8 cellular contexts compared by ENCODE assay signal in the genomic region with DNA sequence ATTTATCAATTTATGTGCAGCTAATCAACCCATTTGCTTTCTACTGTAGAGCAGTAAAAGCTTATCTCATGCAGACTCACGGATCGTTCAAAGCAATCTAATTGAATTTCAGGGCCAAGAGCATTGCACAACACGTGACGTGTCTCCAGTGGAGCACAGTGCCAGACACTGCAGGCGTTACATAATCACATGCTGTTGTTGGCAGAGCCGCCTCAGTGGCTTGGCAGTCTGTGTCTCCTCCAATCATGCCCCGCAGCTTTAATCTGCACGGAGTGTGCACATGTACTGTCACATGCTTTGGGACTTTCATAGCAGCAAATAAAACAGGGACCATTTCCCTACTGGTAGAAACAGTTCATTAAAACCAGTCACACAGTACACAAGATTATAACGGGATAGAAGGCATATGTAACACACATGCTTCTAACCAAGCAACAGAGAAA.
DNase-seq lines count a peak whose midpoint lies in the region; ATAC-seq and TF ChIP-seq lines count a peak whose summit lies in the region.

No MANE protein-coding gene starts in this region.

- H3K4me3 ChIP-seq in fibroblast of villous mesenchyme (ENCODE audit: low read depth, low read length): no peak overlapping the region
- H3K4me3 ChIP-seq in ovary: no peak overlapping the region

- intact Hi-C loops in ovary (cut with DNase I): no loop called here

- H3K27ac ChIP-seq in RWPE1: peak overlapping the region; percentile 51
- H3K27ac ChIP-seq in ovary: peak overlapping the region in 1 of 2 donors; percentile 33

- DNase-seq in EL (peak; percentile 75), RWPE1 (ENCODE audit: low spot score) (peak; percentile 44), fibroblast of villous mesenchyme (ENCODE audit: low read depth) (peak; percentile 97), ovary (peak; percentile 82 to 92 (median 90))
- DNase-seq in stimulated activated naive CD4-positive, alpha-beta T cell (lab: John Stamatoyannopoulos, UW): no peak
- DNase-seq in activated CD4-positive, CD25-positive, alpha-beta regulatory T cell (lab: John Stamatoyannopoulos, UW): no peak

- peaks cover 0 to 3% of the 10 kb centered on the region in 2 donors for H3K9me3 ChIP-seq in ovary

- POLR2A ChIA-PET in RWPE1 (lab: Yijun Ruan, JAX; ENCODE audit: low non-redundant PET): no interaction called here

- ATAC-seq in HG02973 (IDR thresholded peaks at IDR 0.05; ENCODE audit: unreplicated experiment): no peak
- no peak for ATAC-seq in GM19467 (IDR thresholded peaks at IDR 0.05; ENCODE audit: unreplicated experiment)

- CTCF ChIA-PET in RWPE1 (lab: Yijun Ruan, JAX): no interaction called here

- no peaks in the 10 kb centered on the region for H3K36me3 ChIP-seq in ovary

- TF ChIP-seq CTCF in RWPE1 (conservative IDR thresholded peaks at IDR 0.05; ENCODE audit: low read depth): no peak
- no peak for TF ChIP-seq CTCF in fibroblast of villous mesenchyme (IDR thresholded peaks at IDR 0.05; ENCODE audit: insufficient read depth, low read depth, low read length)
- TF ChIP-seq CTCF in ovary (IDR thresholded peaks at IDR 0.05): peak in 1 of 3 donors; percentile 17

- H3K4me1 ChIP-seq in ovary (ENCODE audit: insufficient read depth): no peaks in the 10 kb centered on the region

- no peak for TF ChIP-seq POLR2A in ovary (IDR thresholded peaks at IDR 0.05)

- no peaks in the 10 kb centered on the region for H3K27me3 ChIP-seq in ovary

- peak; percentile 50 for TF ChIP-seq EP300 in ovary (IDR thresholded peaks at IDR 0.05)

- WGBS in ovary, 3 donors: 10 to 13% (median 10%) methylated on average over 9 of the region's 9 CpGs

Comparison
In these comparisons a context has a peak if more than half of its experiments do, and no peak if none do; other contexts are left out.
1. DNase-seq: peak in EL (single experiment), RWPE1 (single experiment), fibroblast of villous mesenchyme (single experiment) and ovary (5 of 5); none in stimulated activated naive CD4-positive, alpha-beta T cell (0 of 6) and activated CD4-positive, CD25-positive, alpha-beta regulatory T cell (0 of 4).